Comparison of ENCODE assay signal across 21 cellular contexts in genomic region chr1:90344963-90345730, GRCh38.
DNase-seq lines count a peak whose midpoint lies in the region; ATAC-seq, FAIRE-seq and TF ChIP-seq lines count a peak whose summit lies in the region.
"Had no signal": no experiment of that assay in that cellular context is flagged by ENCODE, and none has a peak within 500 bp of the region (broad histone marks: within the 10 kb centered on the region; RNA-seq: fewer than 3 reads in every experiment).

No MANE protein-coding gene starts in this region.

- dilution Hi-C loops in mammary epithelial cell (cut with HindIII; ENCODE audit: low sequenced_read_pairs): no loop called here

- WGBS in mammary epithelial cell (ENCODE audit: low coverage, missing lambda C conversion rate): 73% methylated on average over 1 of the region's 1 CpG
- 30% methylated on average over 1 of the region's 1 CpG for WGBS in right lobe of liver (ENCODE audit: insufficient coverage, low coverage, low lambda C conversion rate, missing lambda C conversion rate)

- peaks cover 3% of the 10 kb centered on the region for H3K9me3 ChIP-seq in mammary epithelial cell (replicated peaks; ENCODE audit: insufficient read depth, low read length)
- peaks cover 0 to 9% of the 10 kb centered on the region in 2 donors for H3K9me3 ChIP-seq in breast epithelium
- H3K9me3 ChIP-seq in right lobe of liver: no peaks in the 10 kb centered on the region

- no peak overlapping the region for H3K4me2 ChIP-seq in mammary epithelial cell (ENCODE audit: insufficient read depth, low read depth, low read length)

- TF ChIP-seq CTCF in mammary epithelial cell (conservative IDR thresholded peaks at IDR 0.05 in 1 of 2, IDR thresholded peaks at IDR 0.05 in 1 of 2; ENCODE audit: extremely low read depth in 1 of 2, insufficient read depth in 1 of 2, low read depth in 1 of 2, low read length in 2 of 2) (no peak), breast epithelium (IDR thresholded peaks at IDR 0.05) (no peak), bronchial epithelial cell (IDR thresholded peaks at IDR 0.05; ENCODE audit: insufficient read depth, low read length, severe bottlenecking) (no peak), right lobe of liver (IDR thresholded peaks at IDR 0.05) (no peak)

- DNase-seq in mammary epithelial cell (no peak), breast epithelium (ENCODE audit: low spot score in 2 of 2) (no peak), bronchial epithelial cell (ENCODE audit: low read depth) (peak; percentile 27), right lobe of liver (no peak), medulla oblongata (ENCODE audit: extremely low spot score) (no peak)
- DNase-seq in activated T-cell treated with anti-CD3 and anti-CD28 coated beads, Interleukin-2, amount 50 U/mL, for 4 hours: no peak
- DNase-seq: 8988T, COR-L47, DMS 273 treated with DMSO at 0.1 percent for 48 hours, EL, NCI-H1105 treated with DMSO at 0.1 percent for 48 hours, NCI-H1694, NCI-H2081 treated with DMSO at 0.1 percent for 48 hours, NCI-H510A, NCI-H748 treated with DMSO at 0.1 percent for 48 hours, OCI-M1, SHP77 had no signal

- no peak overlapping the region for H3K27ac ChIP-seq in mammary epithelial cell (ENCODE audit: insufficient read depth, low read depth, low read length)
- H3K27ac ChIP-seq in breast epithelium: no peak overlapping the region
- H3K27ac ChIP-seq in right lobe of liver: no peak overlapping the region
- H3K27ac ChIP-seq: SK-N-MC had no signal

- H3K4me1 ChIP-seq in mammary epithelial cell (ENCODE audit: insufficient read depth, low read length) (no peaks in the 10 kb centered on the region), breast epithelium (no peaks in the 10 kb centered on the region), right lobe of liver (no peaks in the 10 kb centered on the region)

- H3K4me3 ChIP-seq in mammary epithelial cell (replicated peaks in 1 of 3; ENCODE audit: insufficient read depth in 1 of 3, low read depth in 2 of 3, low read length in 3 of 3) (no peak overlapping the region), breast epithelium (no peak overlapping the region), bronchial epithelial cell (ENCODE audit: low read depth, low read length) (no peak overlapping the region), right lobe of liver (no peak overlapping the region)
- H3K4me3 ChIP-seq: SK-N-MC had no signal

- peaks cover 4% of the 10 kb centered on the region for H3K4me1 Mint-ChIP-seq in activated T-cell treated with anti-CD3 and anti-CD28 coated beads, Interleukin-2, amount 50 U/mL, for 4 hours (ENCODE audit: low read depth)

- peak; percentile 59 for ATAC-seq in HG03520 (IDR thresholded peaks at IDR 0.05; ENCODE audit: unreplicated experiment)
- ATAC-seq in GM18520 (IDR thresholded peaks at IDR 0.05; ENCODE audit: unreplicated experiment): no peak
- ATAC-seq in activated T-cell treated with anti-CD3 and anti-CD28 coated beads, Interleukin-2, amount 50 U/mL, for 4 hours: no peak
- no peak for ATAC-seq in right lobe of liver

- H3K4me3 Mint-ChIP-seq in activated T-cell treated with anti-CD3 and anti-CD28 coated beads, Interleukin-2, amount 50 U/mL, for 4 hours: no peak overlapping the region

- no peaks in the 10 kb centered on the region for H4K20me1 ChIP-seq in mammary epithelial cell (ENCODE audit: insufficient read depth, low read length)

- H3K27me3 Mint-ChIP-seq in activated T-cell treated with anti-CD3 and anti-CD28 coated beads, Interleukin-2, amount 50 U/mL, for 4 hours (ENCODE audit: low read depth): no peaks in the 10 kb centered on the region

- CTCF ChIA-PET in mammary epithelial cell (lab: Charles Lee; ENCODE audit: low non-redundant PET): no interaction called here

- H3K36me3 Mint-ChIP-seq in activated T-cell treated with anti-CD3 and anti-CD28 coated beads, Interleukin-2, amount 50 U/mL, for 4 hours (ENCODE audit: insufficient read depth): no peaks in the 10 kb centered on the region

- H3K9ac ChIP-seq in mammary epithelial cell (ENCODE audit: insufficient read depth, low read length): no peak overlapping the region

- no TSS peak for BruUV-seq in mammary epithelial cell (replicated peaks; lab: Mats Ljungman, UMichigan)

- no peak for TF ChIP-seq POLR2A in breast epithelium (IDR thresholded peaks at IDR 0.05)
- no peak for TF ChIP-seq POLR2A in right lobe of liver (IDR thresholded peaks at IDR 0.05)

- intact Hi-C loops in mammary epithelial cell (cut with micrococcal nuclease): no loop called here
- intact Hi-C loops in breast epithelium (cut with DNase I; ENCODE audit: low total_unique reads): no loop called here
- intact Hi-C loops in right lobe of liver (cut with DNase I): no loop called here

- H3K79me2 ChIP-seq in mammary epithelial cell (ENCODE audit: insufficient read depth, low read length): no peaks in the 10 kb centered on the region

- H2AFZ ChIP-seq in mammary epithelial cell (ENCODE audit: low read depth, low read length): peak overlapping the region; percentile 47

- FAIRE-seq in bronchial epithelial cell (lab: Jason Lieb, UNC): no peak
- FAIRE-seq: GM19239 had no signal

- H3K9me3 Mint-ChIP-seq in activated T-cell treated with anti-CD3 and anti-CD28 coated beads, Interleukin-2, amount 50 U/mL, for 4 hours: peaks cover 14% of the 10 kb centered on the region

- in situ Hi-C loops in mammary epithelial cell (cut with MboI; ENCODE audit: low sequenced_read_pairs in 2 of 2): no loop called here

- no peaks in the 10 kb centered on the region for H3K36me3 ChIP-seq in mammary epithelial cell (ENCODE audit: insufficient read depth, low read length)
- no peaks in the 10 kb centered on the region for H3K36me3 ChIP-seq in breast epithelium
- H3K36me3 ChIP-seq in bronchial epithelial cell (ENCODE audit: control insufficient read depth, insufficient read depth, low read length): no peaks in the 10 kb centered on the region
- H3K36me3 ChIP-seq in right lobe of liver: no peaks in the 10 kb centered on the region

- H3K27me3 ChIP-seq in mammary epithelial cell (ENCODE audit: insufficient read depth, low read length) (no peaks in the 10 kb centered on the region), breast epithelium (no peaks in the 10 kb centered on the region), bronchial epithelial cell (ENCODE audit: control insufficient read depth, insufficient read depth, low read length) (no peaks in the 10 kb centered on the region), right lobe of liver (no peaks in the 10 kb centered on the region)
